ENCODE assay signal across 18 cellular contexts in the genomic region with DNA sequence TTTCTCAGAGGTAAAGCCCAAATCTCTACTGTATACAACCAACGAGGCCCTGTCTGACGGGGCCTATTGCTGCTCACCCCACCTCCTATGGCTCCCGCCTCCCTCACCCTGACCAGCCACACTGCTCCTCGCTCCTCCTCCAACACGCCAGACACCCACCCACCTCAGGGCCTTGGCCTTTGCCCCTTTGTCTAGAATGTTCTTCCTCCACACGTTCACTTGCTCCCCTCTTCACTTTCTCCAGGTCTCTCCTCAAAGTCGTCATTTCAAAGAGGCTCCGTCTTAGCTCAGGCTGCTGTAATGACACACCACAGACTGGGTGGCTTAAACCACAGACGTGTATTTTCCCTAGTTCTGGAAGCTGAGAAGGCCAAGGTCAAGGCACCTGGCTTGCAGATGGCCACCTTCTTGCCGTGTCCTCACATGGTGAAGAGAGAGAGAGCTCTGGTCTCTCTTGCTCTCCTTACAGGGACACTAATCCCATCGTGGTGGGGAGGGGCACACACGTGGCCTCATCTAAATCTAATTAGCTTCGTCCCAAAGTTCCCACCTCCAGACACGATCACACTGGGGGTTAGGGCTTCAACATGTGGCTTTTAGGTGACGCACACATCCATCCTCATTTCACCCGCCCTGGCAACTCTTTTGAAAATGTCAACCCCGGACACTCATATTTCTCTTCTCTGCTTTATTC.
"Had no signal": no experiment of that assay in that cellular context is flagged by ENCODE, and none has a peak within 500 bp of the region (broad histone marks: within the 10 kb centered on the region; RNA-seq: fewer than 3 reads in every experiment).

No MANE protein-coding gene starts in this region.

- ATAC-seq: activated CD4-positive, CD25-positive, alpha-beta regulatory T cell treated with anti-CD3 and anti-CD28 coated beads, Interleukin-2, amount 50 U/mL, for 24 hours; activated T-cell treated with anti-CD3 and anti-CD28 coated beads, Interleukin-2, amount 50 U/mL, for 72 hours; body of pancreas; heart left ventricle; left cardiac atrium had no signal

- H3K4me3 ChIP-seq: body of pancreas, cardiac muscle cell, heart left ventricle, thyroid gland had no signal

- H3K9me3 ChIP-seq: thyroid gland had no signal

- DNase-seq: activated CD4-positive, alpha-beta memory T cell treated with anti-CD3 and anti-CD28 coated beads, Interleukin-2, amount 10 ng/mL, durations not matched to agents 7 days and 5 days; activated CD4-positive, alpha-beta T cell treated with anti-CD3 and anti-CD28 coated beads, Interleukin-2, amount 10 ng/mL, durations not matched to agents 24 days and 14 days; activated effector memory CD4-positive, alpha-beta T cell treated with anti-CD3 and anti-CD28 coated beads, Interleukin-2, amount 50 U/mL, for 16 hours; activated naive CD4-positive, alpha-beta T cell treated with anti-CD3 and anti-CD28 coated beads, Interleukin-2, amount 10 ng/mL, durations not matched to agents 7 days and 5 days; activated T-cell treated with anti-CD3 and anti-CD28 coated beads, Interleukin-2, amount 50 U/mL, for 72 hours; anterior cingulate cortex; body of pancreas; cortex of kidney; heart left ventricle; left cardiac atrium; nephron progenitor cell; stimulated activated CD4-positive, alpha-beta T cell treated with anti-CD3 and anti-CD28 coated beads, Interleukin-4, amount 100 ng/mL, for 24 hours; stimulated activated naive CD8-positive, alpha-beta T cell treated with anti-CD3 and anti-CD28 coated beads, Interleukin-15, Interleukin-2, amounts not matched to agents 100 U/mL and 50 U/mL, for 24 hours; thyroid gland had no signal

- H3K27ac ChIP-seq: body of pancreas, cardiac muscle cell, epithelial cell of prostate, heart left ventricle, thyroid gland had no signal

- H3K27me3 ChIP-seq: body of pancreas, thyroid gland had no signal

- FAIRE-seq: islet of Langerhans had no signal

- H3K36me3 ChIP-seq: cardiac muscle cell, heart left ventricle, thyroid gland had no signal

- H3K4me1 ChIP-seq: heart left ventricle had no signal
